In genomic region chr2:126748188-126748760, GRCh38 we compare ENCODE assay signal across 21 cellular contexts.
"Had no signal": no experiment of that assay in that cellular context is flagged by ENCODE, and none has a peak within 500 bp of the region (broad histone marks: within the 10 kb centered on the region; RNA-seq: fewer than 3 reads in every experiment).

No MANE protein-coding gene starts in this region.

- H3K9ac ChIP-seq: neural progenitor cell had no signal

- H3K36me3 Mint-ChIP-seq: naive thymus-derived CD8-positive, alpha-beta T cell; neural progenitor cell had no signal

- H3K4me1 ChIP-seq: left lung, neural progenitor cell, spleen, thyroid gland had no signal

- H3K9me3 ChIP-seq: left lung, thyroid gland had no signal

- H3K27ac ChIP-seq: cardiac muscle cell, hepatocyte, left lung, neural progenitor cell, spleen, thyroid gland, WERI-Rb-1 had no signal

- H3K4me2 ChIP-seq: hepatocyte, neural progenitor cell had no signal

- H3K27me3 Mint-ChIP-seq: activated CD4-positive, alpha-beta T cell treated with anti-CD3 and anti-CD28 coated beads, Interleukin-2, amount 10 ng/mL, durations not matched to agents 7 days and 5 days; activated naive CD8-positive, alpha-beta T cell treated with anti-CD3 and anti-CD28 coated beads, Interleukin-2, amount 50 U/mL, for 24 hours; naive thymus-derived CD8-positive, alpha-beta T cell had no signal

- H2AFZ ChIP-seq: hepatocyte, neural progenitor cell had no signal

- H3K36me3 ChIP-seq: cardiac muscle cell, left lung, neural progenitor cell, spleen, thyroid gland, WERI-Rb-1 had no signal

- H3K4me3 ChIP-seq: cardiac muscle cell, hepatocyte, left lung, neural progenitor cell, spleen, thyroid gland had no signal

- DNase-seq: activated CD4-positive, alpha-beta T cell treated with anti-CD3 and anti-CD28 coated beads, Interleukin-2, amount 10 ng/mL, durations not matched to agents 7 days and 5 days; activated CD4-positive, CD25-positive, alpha-beta regulatory T cell treated with anti-CD3 and anti-CD28 coated beads, Interleukin-2, amount 50 U/mL, for 72 hours; activated gamma-delta T cell; activated naive CD4-positive, alpha-beta T cell treated with anti-CD3 and anti-CD28 coated beads, Interleukin-2, amount 50 U/mL, for 16 hours; activated naive CD8-positive, alpha-beta T cell treated with anti-CD3 and anti-CD28 coated beads, Interleukin-2, amount 50 U/mL, for 24 hours; effector memory CD8-positive, alpha-beta T cell; glutamatergic neuron; kidney glomerular epithelial cell; left lung; naive thymus-derived CD8-positive, alpha-beta T cell; spleen; stimulated activated CD4-positive, alpha-beta T cell treated with anti-CD3 and anti-CD28 coated beads, Interleukin-4, amount 100 ng/mL, for 1 hour; stimulated activated naive CD4-positive, alpha-beta T cell treated with Interleukin-2 at 50 U/mL for 16 hours; substantia nigra; T-helper 1 cell; thyroid gland; WERI-Rb-1 had no signal

- H3K9me3 Mint-ChIP-seq: activated CD4-positive, alpha-beta T cell treated with anti-CD3 and anti-CD28 coated beads, Interleukin-2, amount 10 ng/mL, durations not matched to agents 7 days and 5 days; activated naive CD8-positive, alpha-beta T cell treated with anti-CD3 and anti-CD28 coated beads, Interleukin-2, amount 50 U/mL, for 24 hours; effector memory CD8-positive, alpha-beta T cell; naive thymus-derived CD8-positive, alpha-beta T cell; neural progenitor cell had no signal

- H3K27ac Mint-ChIP-seq: activated CD4-positive, alpha-beta T cell treated with anti-CD3 and anti-CD28 coated beads, Interleukin-2, amount 10 ng/mL, durations not matched to agents 7 days and 5 days; activated naive CD8-positive, alpha-beta T cell treated with anti-CD3 and anti-CD28 coated beads, Interleukin-2, amount 50 U/mL, for 24 hours; neural progenitor cell had no signal

- H3K4me3 Mint-ChIP-seq: activated CD4-positive, alpha-beta T cell treated with anti-CD3 and anti-CD28 coated beads, Interleukin-2, amount 10 ng/mL, durations not matched to agents 7 days and 5 days; activated naive CD8-positive, alpha-beta T cell treated with anti-CD3 and anti-CD28 coated beads, Interleukin-2, amount 50 U/mL, for 24 hours; effector memory CD8-positive, alpha-beta T cell; naive thymus-derived CD8-positive, alpha-beta T cell; neural progenitor cell had no signal

- H3K27me3 ChIP-seq: cardiac muscle cell, hepatocyte, left lung, neural progenitor cell, spleen, thyroid gland had no signal

- H3K4me1 Mint-ChIP-seq: neural progenitor cell had no signal

- ATAC-seq: activated naive CD8-positive, alpha-beta T cell treated with anti-CD3 and anti-CD28 coated beads, Interleukin-2, amount 50 U/mL, for 24 hours; effector memory CD8-positive, alpha-beta T cell; esophagus mucosa; left lung; naive thymus-derived CD8-positive, alpha-beta T cell had no signal
